ENCODE assay signal across 1 cellular context in genomic region chr1:245091818-245092637, GRCh38.
TF ChIP-seq lines count a peak whose summit lies in the region.

No MANE protein-coding gene starts in this region.

TF ChIP-seq in HepG2, 621 proteins besides CTCF, POLR2A, EP300 and RAD21 (continued from another document and continues in another):
- 0 out of 2 replicates have a peak, but pooled peaks have one; percentile 46 for TF ChIP-seq HINFP (CRISPR knock-in tag; IDR thresholded peaks at IDR 0.05; ENCODE audit: low read depth)
- TF ChIP-seq SOX5 (CRISPR knock-in tag; IDR thresholded peaks at IDR 0.05; ENCODE audit: borderline replicate concordance): peak; percentile 43; the same call in 1 of the 2 replicates
- TF ChIP-seq ZNF296 (CRISPR knock-in tag; conservative IDR thresholded peaks at IDR 0.05): no peak
- no peak for TF ChIP-seq ZBTB7B (CRISPR knock-in tag; IDR thresholded peaks at IDR 0.05)
- peak; percentile 73; the same call in 1 of the 2 replicates for TF ChIP-seq RXRB (CRISPR knock-in tag; IDR thresholded peaks at IDR 0.05; ENCODE audit: borderline replicate concordance)
- no peak for TF ChIP-seq ISL2 (CRISPR knock-in tag; IDR thresholded peaks at IDR 0.05)
- no peak for TF ChIP-seq ARNTL (CRISPR knock-in tag; IDR thresholded peaks at IDR 0.05)
- peak; percentile 88 for TF ChIP-seq IKZF5 (CRISPR knock-in tag; IDR thresholded peaks at IDR 0.05)
- TF ChIP-seq REST (IDR thresholded peaks at IDR 0.05; ENCODE audit: borderline replicate concordance in 1 of 2, low read depth in 1 of 2, low read length in 2 of 2): peak in 1 of 2 experiments; percentile 25; a peak in 1 of 4 replicates
- 0 out of 2 replicates have a peak, but pooled peaks have one; percentile 46 for TF ChIP-seq ZNF607 (CRISPR knock-in tag; IDR thresholded peaks at IDR 0.05; ENCODE audit: borderline replicate concordance)
- TF ChIP-seq ZNF597 (CRISPR knock-in tag; IDR thresholded peaks at IDR 0.05): no peak
- TF ChIP-seq ZNF614 (CRISPR knock-in tag; IDR thresholded peaks at IDR 0.05; ENCODE audit: borderline replicate concordance): peak; percentile 77; the same call in 1 of the 2 replicates
- TF ChIP-seq ZFP37 (CRISPR knock-in tag; IDR thresholded peaks at IDR 0.05; ENCODE audit: borderline replicate concordance): 0 out of 2 replicates have a peak, but pooled peaks have one; percentile 63
- peak; percentile 33; the same call in 1 of the 2 replicates for TF ChIP-seq GABPA (IDR thresholded peaks at IDR 0.05; ENCODE audit: low read depth, low read length)
- peak; percentile 87 for TF ChIP-seq GABPA (CRISPR knock-in tag; IDR thresholded peaks at IDR 0.05; ENCODE audit: low read depth)
- peak; percentile 48 for TF ChIP-seq ELF1 (CRISPR knock-in tag; IDR thresholded peaks at IDR 0.05)
- peak; percentile 53; the same call in 1 of the 2 replicates for TF ChIP-seq ZZZ3 (CRISPR knock-in tag; IDR thresholded peaks at IDR 0.05; ENCODE audit: borderline replicate concordance)
- TF ChIP-seq BRF2 (CRISPR knock-in tag; IDR thresholded peaks at IDR 0.05): no peak
- TF ChIP-seq NCOR1 (IDR thresholded peaks at IDR 0.05; ENCODE audit: borderline replicate concordance, low read length): no peak
- TF ChIP-seq KDM3A (CRISPR knock-in tag; IDR thresholded peaks at IDR 0.05; ENCODE audit: low read depth): peak; percentile 64; the same call in 1 of the 2 replicates
- TF ChIP-seq SIX4 (CRISPR knock-in tag; IDR thresholded peaks at IDR 0.05): no peak
- TF ChIP-seq HOMEZ (CRISPR knock-in tag; IDR thresholded peaks at IDR 0.05; ENCODE audit: low read depth): peak; percentile 94; the same call in 1 of the 2 replicates
- peak; percentile 88; the same call in 1 of the 2 replicates for TF ChIP-seq GFI1 (CRISPR knock-in tag; IDR thresholded peaks at IDR 0.05; ENCODE audit: borderline replicate concordance)
- no peak for TF ChIP-seq IKZF4 (CRISPR knock-in tag; IDR thresholded peaks at IDR 0.05; ENCODE audit: borderline replicate concordance, low read depth, not compliant biosample characterization)
- no peak for TF ChIP-seq ATF7 (IDR thresholded peaks at IDR 0.05)
- no peak for TF ChIP-seq ATF7 (CRISPR knock-in tag; IDR thresholded peaks at IDR 0.05)
- no peak for TF ChIP-seq ZNF460 (CRISPR knock-in tag; IDR thresholded peaks at IDR 0.05; ENCODE audit: borderline replicate concordance)
- no peak for TF ChIP-seq KLF9 (CRISPR knock-in tag; IDR thresholded peaks at IDR 0.05; ENCODE audit: low read depth)
- TF ChIP-seq TCF7L2 (IDR thresholded peaks at IDR 0.05; ENCODE audit: low read depth, low read length): no peak
- no peak for TF ChIP-seq ARID2 (CRISPR knock-in tag; IDR thresholded peaks at IDR 0.05; ENCODE audit: borderline replicate concordance)
- no peak for TF ChIP-seq ZNF276 (CRISPR knock-in tag; IDR thresholded peaks at IDR 0.05; ENCODE audit: low read depth)
- peak; percentile 64; the same call in 1 of the 2 replicates for TF ChIP-seq HMG20A (CRISPR knock-in tag; IDR thresholded peaks at IDR 0.05; ENCODE audit: borderline replicate concordance)
- no peak for TF ChIP-seq ZNF335 (CRISPR knock-in tag; IDR thresholded peaks at IDR 0.05)
- no peak for TF ChIP-seq SMC3 (IDR thresholded peaks at IDR 0.05; ENCODE audit: low read length)
- no peak for TF ChIP-seq MEIS2 (CRISPR knock-in tag; IDR thresholded peaks at IDR 0.05)
- TF ChIP-seq U2AF1 (optimal IDR thresholded peaks at IDR 0.05; ENCODE audit: low read depth, low read length): no peak
- no peak for TF ChIP-seq ZNF280B (CRISPR knock-in tag; IDR thresholded peaks at IDR 0.05; ENCODE audit: borderline replicate concordance)
- no peak for TF ChIP-seq ZNF33B (CRISPR knock-in tag; IDR thresholded peaks at IDR 0.05)
- no peak for TF ChIP-seq IRF1 (CRISPR knock-in tag; IDR thresholded peaks at IDR 0.05; ENCODE audit: low read depth)
- peak; percentile 85 for TF ChIP-seq MED1 (CRISPR knock-in tag; IDR thresholded peaks at IDR 0.05)
- TF ChIP-seq RERE (CRISPR knock-in tag; IDR thresholded peaks at IDR 0.05; ENCODE audit: low read depth): no peak
- no peak for TF ChIP-seq ZNF672 (CRISPR knock-in tag; IDR thresholded peaks at IDR 0.05)
